In genomic region chr7:15780271-15780670, GRCh38 we compare ENCODE assay signal across 19 cellular contexts.
A peak's percentile ranks its signal among the peaks of the same experiment; 100 is the strongest.
DNase-seq lines count a peak whose midpoint lies in the region; ATAC-seq, FAIRE-seq and TF ChIP-seq lines count a peak whose summit lies in the region.
"Had no signal": no experiment of that assay in that cellular context is flagged by ENCODE, and none has a peak within 500 bp of the region (broad histone marks: within the 10 kb centered on the region; RNA-seq: fewer than 3 reads in every experiment).

No MANE protein-coding gene starts in this region.

- H2BK15ac ChIP-seq in mesendoderm (replicated peaks; ENCODE audit: low read depth), result no peak overlapping the region

- no peak overlapping the region for H3K27ac ChIP-seq in PC-3 (ENCODE audit: low read length)
- H3K27ac ChIP-seq in endothelial cell of umbilical vein (ENCODE audit: insufficient read depth, low read depth, low read length), result no peak overlapping the region
- no peak overlapping the region for H3K27ac ChIP-seq in mesendoderm (ENCODE audit: low read depth, low read length)
- H3K27ac ChIP-seq: transverse colon had no signal

- ATAC-seq in PC-3, result peak; percentile 35
- ATAC-seq: activated T-cell treated with anti-CD3 and anti-CD28 coated beads, Interleukin-2, amount 50 U/mL, for 72 hours had no signal

- H3K27me3 Mint-ChIP-seq in activated naive CD4-positive, alpha-beta T cell treated with anti-CD3 and anti-CD28 coated beads for 36 hours (ENCODE audit: low read depth), result no peaks in the 10 kb centered on the region
- H3K27me3 Mint-ChIP-seq: B cell, naive B cell had no signal

- H3K4ac ChIP-seq in mesendoderm (ENCODE audit: low read depth, low read length), result no peak overlapping the region

- BruUV-seq in PC-3 (replicated peaks; lab: Mats Ljungman, UMichigan) (no TSS peak), endothelial cell of umbilical vein (replicated peaks; lab: Mats Ljungman, UMichigan) (no TSS peak)

- H3K79me1 ChIP-seq in mesendoderm (ENCODE audit: low read length), result no peaks in the 10 kb centered on the region

- peak; percentile 63 for DNase-seq in ELR (ENCODE audit: low read depth)
- DNase-seq in PC-3, result no peak
- peak; percentile 86 for DNase-seq in endothelial cell of umbilical vein (ENCODE audit: low read depth, low spot score)
- peak; percentile 90 for DNase-seq in mesendoderm
- DNase-seq in activated naive CD4-positive, alpha-beta T cell treated with anti-CD3 and anti-CD28 coated beads for 36 hours, result no peak
- DNase-seq in AG08396 (ENCODE audit: low spot score), result no peak
- DNase-seq in HuH-7 (ENCODE audit: low spot score), result no peak
- DNase-seq in activated CD4-positive, alpha-beta T cell treated with anti-CD3 and anti-CD28 coated beads for 1 hour, result no peak
- DNase-seq: activated CD4-positive, alpha-beta T cell treated with anti-CD3 and anti-CD28 coated beads, Interleukin-2, amount 50 U/mL, for 1 hour; activated T-cell treated with anti-CD3 and anti-CD28 coated beads, Interleukin-2, amount 50 U/mL, for 72 hours; amniotic stem cell; effector memory CD4-positive, alpha-beta T cell; Kasumi-1; kidney; naive B cell; NCI-H2029 treated with DMSO at 0.1 percent for 48 hours; retina; transverse colon had no signal

- H3K79me2 ChIP-seq in PC-3 (ENCODE audit: low read length), result no peaks in the 10 kb centered on the region
- H3K79me2 ChIP-seq in endothelial cell of umbilical vein (ENCODE audit: control insufficient read depth, insufficient read depth, low read length), result no peaks in the 10 kb centered on the region
- H3K79me2 ChIP-seq in mesendoderm (ENCODE audit: control insufficient read depth, insufficient read depth, low read length), result no peaks in the 10 kb centered on the region

- CTCF ChIA-PET in PC-3 (lab: Charles Lee) (no interaction called here), endothelial cell of umbilical vein (lab: Charles Lee) (interaction anchor here (1.0 kb wide), 1 partner anchor 59 kb away, joined by 3 read pairs; no protein-coding TSS in a partner anchor)
- CTCF ChIA-PET in activated naive CD4-positive, alpha-beta T cell treated with anti-CD3 and anti-CD28 coated beads for 36 hours (lab: Charles Lee), result no interaction called here

- H3K4me1 ChIP-seq in PC-3 (ENCODE audit: insufficient read depth, low read length), result no peaks in the 10 kb centered on the region
- no peaks in the 10 kb centered on the region for H3K4me1 ChIP-seq in endothelial cell of umbilical vein (ENCODE audit: control insufficient read depth, extremely low read depth, insufficient read depth, low read length)
- no peaks in the 10 kb centered on the region for H3K4me1 ChIP-seq in mesendoderm (ENCODE audit: control insufficient read depth, low read depth, low read length)

- TF ChIP-seq CTCF in PC-3 (conservative IDR thresholded peaks at IDR 0.05; ENCODE audit: low read depth, low read length) (no peak), endothelial cell of umbilical vein (IDR thresholded peaks at IDR 0.05; ENCODE audit: extremely low read depth in 1 of 2, insufficient read depth in 1 of 2, low read depth in 1 of 2, low read length in 2 of 2) (no peak)

- no peaks in the 10 kb centered on the region for H3F3A ChIP-seq in PC-3 (ENCODE audit: low read length, unreplicated experiment)

- H3K56ac ChIP-seq in mesendoderm (ENCODE audit: low read length), result no peak overlapping the region

- no peak overlapping the region for H2BK120ac ChIP-seq in mesendoderm (ENCODE audit: low read depth, low read length)

- no peak overlapping the region for H3K4me3 ChIP-seq in PC-3 (ENCODE audit: low read length)
- H3K4me3 ChIP-seq in endothelial cell of umbilical vein (replicated peaks in 1 of 3; ENCODE audit: insufficient read depth in 1 of 3, low read depth in 1 of 3, low read length in 3 of 3), result no peak overlapping the region
- no peak overlapping the region for H3K4me3 ChIP-seq in mesendoderm (ENCODE audit: low read length)
- H3K4me3 ChIP-seq: transverse colon had no signal

- H4K8ac ChIP-seq in mesendoderm (ENCODE audit: low read depth, low read length), result no peak overlapping the region

- H3K27ac Mint-ChIP-seq in activated naive CD4-positive, alpha-beta T cell treated with anti-CD3 and anti-CD28 coated beads for 36 hours, result no peak overlapping the region
- H3K27ac Mint-ChIP-seq: activated T-cell treated with anti-CD3 and anti-CD28 coated beads, Interleukin-2, amount 50 U/mL, for 72 hours; B cell; naive B cell had no signal

- dilution Hi-C loops in endothelial cell of umbilical vein (cut with MboI; ENCODE audit: extremely low pct_ligation_motif_present, low sequenced_read_pairs), result no loop called here

- no peak overlapping the region for H4K5ac ChIP-seq in mesendoderm (ENCODE audit: low read length)

- no CpG with 5 or more reads among the region's 2 CpGs for WGBS in mesendoderm (ENCODE audit: extremely low coverage, insufficient coverage, low lambda C conversion rate)

- no peak overlapping the region for H3K23ac ChIP-seq in mesendoderm (ENCODE audit: low read length)

- H3K9ac ChIP-seq in PC-3 (ENCODE audit: low read length) (no peak overlapping the region), endothelial cell of umbilical vein (replicated peaks; ENCODE audit: extremely low read depth, insufficient read depth, low read length) (no peak overlapping the region), mesendoderm (ENCODE audit: low read length) (no peak overlapping the region)

- H2AFZ ChIP-seq in PC-3 (ENCODE audit: low read length) (no peak overlapping the region), endothelial cell of umbilical vein (ENCODE audit: low read depth, low read length) (no peak overlapping the region)

- H3K9me2 ChIP-seq in PC-3 (replicated peaks; ENCODE audit: low read length), result no peaks in the 10 kb centered on the region

- H4K20me1 ChIP-seq in PC-3 (ENCODE audit: low read length), result no peaks in the 10 kb centered on the region
- H4K20me1 ChIP-seq in endothelial cell of umbilical vein (replicated peaks; ENCODE audit: control insufficient read depth, extremely low read depth, insufficient read depth, low read length), result no peaks in the 10 kb centered on the region

- H3K4me2 ChIP-seq in PC-3 (ENCODE audit: low read length) (no peak overlapping the region), endothelial cell of umbilical vein (ENCODE audit: insufficient read depth, low read length) (no peak overlapping the region), mesendoderm (ENCODE audit: low read length) (no peak overlapping the region)

- intact Hi-C loops in PC-3 (cut with micrococcal nuclease) (no loop called here), endothelial cell of umbilical vein (cut with micrococcal nuclease) (loop anchor here (1.0 to 5.0 kb wide), 2 partner anchors 57 to 282 kb away; no protein-coding TSS in a partner anchor)
- intact Hi-C loops in activated naive CD4-positive, alpha-beta T cell treated with anti-CD3 and anti-CD28 coated beads for 36 hours (cut with micrococcal nuclease), result no loop called here

- POLR2A ChIA-PET in PC-3 (lab: Charles Lee; ENCODE audit: unreplicated experiment) (no interaction called here), endothelial cell of umbilical vein (lab: Charles Lee) (no interaction called here)

- H3K27me3 ChIP-seq in PC-3 (ENCODE audit: low read length), result no peaks in the 10 kb centered on the region
- no peaks in the 10 kb centered on the region for H3K27me3 ChIP-seq in endothelial cell of umbilical vein (ENCODE audit: control insufficient read depth in 2 of 2, insufficient read depth in 2 of 2, low read length in 2 of 2)
- no peaks in the 10 kb centered on the region for H3K27me3 ChIP-seq in mesendoderm (ENCODE audit: insufficient read depth, low read length, poor library complexity)
- H3K27me3 ChIP-seq: transverse colon had no signal

- TF ChIP-seq POLR2A in endothelial cell of umbilical vein (IDR thresholded peaks at IDR 0.05; ENCODE audit: low read depth, low read length), result no peak

- H2AK5ac ChIP-seq in mesendoderm (ENCODE audit: low read length), result no peak overlapping the region

- H3K18ac ChIP-seq in mesendoderm (ENCODE audit: low read length), result no peak overlapping the region

- peak; percentile 71 for FAIRE-seq in endothelial cell of umbilical vein (lab: Jason Lieb, UNC)
- FAIRE-seq: kidney had no signal

- H3K9me3 ChIP-seq in PC-3 (ENCODE audit: low read length) (no peaks in the 10 kb centered on the region), endothelial cell of umbilical vein (replicated peaks; ENCODE audit: control insufficient read depth, insufficient read depth, low read length) (no peaks in the 10 kb centered on the region)
- H3K9me3 ChIP-seq: transverse colon had no signal

- H3K4me3 Mint-ChIP-seq in activated naive CD4-positive, alpha-beta T cell treated with anti-CD3 and anti-CD28 coated beads for 36 hours, result no peak overlapping the region
- H3K4me3 Mint-ChIP-seq: activated T-cell treated with anti-CD3 and anti-CD28 coated beads, Interleukin-2, amount 50 U/mL, for 72 hours; B cell; naive B cell had no signal

- no peaks in the 10 kb centered on the region for H3K4me1 Mint-ChIP-seq in activated naive CD4-positive, alpha-beta T cell treated with anti-CD3 and anti-CD28 coated beads for 36 hours (ENCODE audit: low read depth)
- H3K4me1 Mint-ChIP-seq: B cell, naive B cell had no signal

- H3K9me3 Mint-ChIP-seq in activated naive CD4-positive, alpha-beta T cell treated with anti-CD3 and anti-CD28 coated beads for 36 hours, result no peaks in the 10 kb centered on the region
- H3K9me3 Mint-ChIP-seq: naive B cell had no signal

- no peak overlapping the region for H2BK5ac ChIP-seq in mesendoderm (ENCODE audit: low read length)

- no peaks in the 10 kb centered on the region for H3K9me1 ChIP-seq in endothelial cell of umbilical vein (replicated peaks; ENCODE audit: control insufficient read depth, extremely low read depth, insufficient read depth, low read length)

- H3K36me3 ChIP-seq in PC-3 (ENCODE audit: low read depth, low read length) (no peaks in the 10 kb centered on the region), endothelial cell of umbilical vein (ENCODE audit: control insufficient read depth in 2 of 2, extremely low read depth in 1 of 2, insufficient read depth in 2 of 2, low read length in 2 of 2) (no peaks in the 10 kb centered on the region), mesendoderm (ENCODE audit: control insufficient read depth, insufficient read depth, low read length) (no peaks in the 10 kb centered on the region)
- H3K36me3 ChIP-seq: transverse colon had no signal

- no peaks in the 10 kb centered on the region for H3K36me3 Mint-ChIP-seq in activated naive CD4-positive, alpha-beta T cell treated with anti-CD3 and anti-CD28 coated beads for 36 hours (ENCODE audit: low read depth)
- H3K36me3 Mint-ChIP-seq: naive B cell had no signal

TF ChIP-seq in endothelial cell of umbilical vein, 7 proteins besides CTCF, POLR2A, EP300 and RAD21:
- TF ChIP-seq JUN (IDR thresholded peaks at IDR 0.05; ENCODE audit: borderline replicate concordance, insufficient read depth, insufficient read length, low read depth), result peak; percentile 8
- TF ChIP-seq FOS (IDR thresholded peaks at IDR 0.05; ENCODE audit: borderline replicate concordance, insufficient read depth, low read length), result no peak
TF ChIP-seq in endothelial cell of umbilical vein: peak in this region for 1.

Comparison
In these comparisons a context has a peak if more than half of its experiments do, and no peak if none do; other contexts are left out.
1. DNase-seq: peak in ELR (single experiment), endothelial cell of umbilical vein (single experiment) and mesendoderm (single experiment); none in PC-3 (single experiment), activated naive CD4-positive, alpha-beta T cell treated with anti-CD3 and anti-CD28 coated beads for 36 hours (single experiment), AG08396 (single experiment), HuH-7 (single experiment) and activated CD4-positive, alpha-beta T cell treated with anti-CD3 and anti-CD28 coated beads for 1 hour (single experiment).